18 cellular contexts compared by ENCODE assay signal in the genomic region with DNA sequence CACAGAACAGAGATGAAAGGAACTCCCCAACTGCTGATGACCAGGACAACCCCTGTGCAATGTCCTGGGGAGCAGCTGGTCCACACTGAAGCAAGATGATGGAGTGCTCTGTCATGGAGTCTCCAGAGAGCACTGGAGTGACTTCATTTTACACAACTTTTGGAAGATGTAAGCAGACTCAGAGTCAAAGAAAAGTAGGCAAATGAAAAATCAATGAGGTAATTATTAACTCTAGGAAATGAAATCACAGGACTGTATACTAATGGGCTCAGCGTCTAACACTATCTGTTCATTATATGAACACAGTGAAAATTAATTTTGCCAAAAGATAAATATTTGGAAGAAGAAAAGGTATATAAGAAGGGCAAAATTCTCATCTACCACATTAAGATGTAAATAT. TPM values are rescaled to one million over a fixed set of nuclear protein-coding genes. Genes with fewer than 3 reads are reported as not detected.
DNase-seq lines count a peak whose midpoint lies in the region; ATAC-seq and TF ChIP-seq lines count a peak whose summit lies in the region.
"Had no signal": no experiment of that assay in that cellular context is flagged by ENCODE, and none has a peak within 500 bp of the region (broad histone marks: within the 10 kb centered on the region; RNA-seq: fewer than 3 reads in every experiment).

No MANE protein-coding gene starts in this region.

- no peaks in the 10 kb centered on the region for H3K27me3 Mint-ChIP-seq in activated T-cell treated with anti-CD3 and anti-CD28 coated beads, Interleukin-2, amount 50 U/mL, for 72 hours (ENCODE audit: low read depth)
- no peaks in the 10 kb centered on the region for H3K27me3 Mint-ChIP-seq in endothelial cell (ENCODE audit: unreplicated experiment)

- H3K36me3 Mint-ChIP-seq in activated T-cell treated with anti-CD3 and anti-CD28 coated beads, Interleukin-2, amount 50 U/mL, for 72 hours (ENCODE audit: insufficient read depth in 2 of 2), result peaks cover 0 to 23% of the 10 kb centered on the region in 2 donors
- no peaks in the 10 kb centered on the region for H3K36me3 Mint-ChIP-seq in endothelial cell (ENCODE audit: low read depth, unreplicated experiment)
- peaks cover 55% of the 10 kb centered on the region for H3K36me3 Mint-ChIP-seq in stimulated activated effector memory CD8-positive, alpha-beta T cell treated with anti-CD3 and anti-CD28 coated beads, Interleukin-12 subunit alpha, Interleukin-12 subunit beta, amount 100 ng/mL, for 72 hours

- no peak overlapping the region for H3K4me2 ChIP-seq in OCI-LY1 (ENCODE audit: low read length)
- H3K4me2 ChIP-seq: GM23338, SK-N-SH had no signal

- no peaks in the 10 kb centered on the region for H3K9me3 ChIP-seq in OCI-LY1 (ENCODE audit: low read length)
- H3K9me3 ChIP-seq: SK-N-SH had no signal

- H3K27me3 ChIP-seq in OCI-LY1 (ENCODE audit: insufficient read depth, low read length), result no peaks in the 10 kb centered on the region

- H3K79me2 ChIP-seq in OCI-LY1 (ENCODE audit: insufficient read depth, low read length), result no peaks in the 10 kb centered on the region

- no peak overlapping the region for H3K4me3 Mint-ChIP-seq in activated T-cell treated with anti-CD3 and anti-CD28 coated beads, Interleukin-2, amount 50 U/mL, for 72 hours
- no peak overlapping the region for H3K4me3 Mint-ChIP-seq in endothelial cell (ENCODE audit: unreplicated experiment)
- no peak overlapping the region for H3K4me3 Mint-ChIP-seq in stimulated activated effector memory CD8-positive, alpha-beta T cell treated with anti-CD3 and anti-CD28 coated beads, Interleukin-12 subunit alpha, Interleukin-12 subunit beta, amount 100 ng/mL, for 72 hours
- H3K4me3 Mint-ChIP-seq: GM23338 had no signal

- no peak overlapping the region for H2AFZ ChIP-seq in OCI-LY1 (ENCODE audit: low read length)
- H2AFZ ChIP-seq: GM23338 had no signal

- no peaks in the 10 kb centered on the region for H4K20me1 ChIP-seq in OCI-LY1 (ENCODE audit: insufficient read depth, low read length)

- H3K9me2 ChIP-seq in OCI-LY1 (ENCODE audit: low read depth, low read length), result no peaks in the 10 kb centered on the region
- H3K9me2 ChIP-seq: SK-N-SH had no signal

- ATAC-seq in activated T-cell treated with anti-CD3 and anti-CD28 coated beads, Interleukin-2, amount 50 U/mL, for 72 hours (replicated peaks in 1 of 2), result no peak
- ATAC-seq in stimulated activated effector memory CD8-positive, alpha-beta T cell treated with anti-CD3 and anti-CD28 coated beads, Interleukin-12 subunit alpha, Interleukin-12 subunit beta, amount 100 ng/mL, for 72 hours, result no peak
- ATAC-seq in GM18519 (IDR thresholded peaks at IDR 0.05; ENCODE audit: low FRiP score, unreplicated experiment) (no peak), HG03097 (IDR thresholded peaks at IDR 0.05; ENCODE audit: low FRiP score, unreplicated experiment) (no peak)
- ATAC-seq: GM23338, HCT116 had no signal

- no peaks in the 10 kb centered on the region for H3F3A ChIP-seq in OCI-LY1 (ENCODE audit: insufficient read depth, low read length)

- H3K27ac Mint-ChIP-seq in activated T-cell treated with anti-CD3 and anti-CD28 coated beads, Interleukin-2, amount 50 U/mL, for 72 hours, result peak overlapping the region; percentile 9
- H3K27ac Mint-ChIP-seq in endothelial cell (ENCODE audit: unreplicated experiment), result peak overlapping the region; percentile 55
- peak overlapping the region; percentile 86 for H3K27ac Mint-ChIP-seq in stimulated activated effector memory CD8-positive, alpha-beta T cell treated with anti-CD3 and anti-CD28 coated beads, Interleukin-12 subunit alpha, Interleukin-12 subunit beta, amount 100 ng/mL, for 72 hours
- H3K27ac Mint-ChIP-seq: GM23338 had no signal

- DNase-seq in activated T-cell treated with anti-CD3 and anti-CD28 coated beads, Interleukin-2, amount 50 U/mL, for 72 hours, result no peak
- DNase-seq in activated T-cell treated with anti-CD3 and anti-CD28 coated beads for 4 hours, result no peak
- no peak for DNase-seq in endothelial cell (ENCODE audit: low spot score)
- DNase-seq in stimulated activated effector memory CD8-positive, alpha-beta T cell treated with anti-CD3 and anti-CD28 coated beads, Interleukin-12 subunit alpha, Interleukin-12 subunit beta, amount 100 ng/mL, for 72 hours (ENCODE audit: low spot score in 2 of 2), result no peak
- DNase-seq in NCI-H2107 treated with DMSO at 0.1 percent for 48 hours (lab: John Stamatoyannopoulos, UW; ENCODE audit: unreplicated experiment), result no peak
- DNase-seq: 8988T, C1 segment of cervical spinal cord, KG1, NCI-H1048, NCI-H345, NCI-H526, SHP77, SK-N-SH had no signal

- H3K4me3 ChIP-seq in OCI-LY1 (ENCODE audit: low read depth, low read length, poor library complexity, severe bottlenecking), result no peak overlapping the region
- H3K4me3 ChIP-seq: GM23338 had no signal

- no peaks in the 10 kb centered on the region for H3K9me3 Mint-ChIP-seq in activated T-cell treated with anti-CD3 and anti-CD28 coated beads, Interleukin-2, amount 50 U/mL, for 72 hours
- no peaks in the 10 kb centered on the region for H3K9me3 Mint-ChIP-seq in endothelial cell (ENCODE audit: unreplicated experiment)
- no peaks in the 10 kb centered on the region for H3K9me3 Mint-ChIP-seq in stimulated activated effector memory CD8-positive, alpha-beta T cell treated with anti-CD3 and anti-CD28 coated beads, Interleukin-12 subunit alpha, Interleukin-12 subunit beta, amount 100 ng/mL, for 72 hours
- H3K9me3 Mint-ChIP-seq: GM23338 had no signal

- no peak for TF ChIP-seq CTCF in OCI-LY1 (IDR thresholded peaks at IDR 0.05; ENCODE audit: low read length)
- no peak for TF ChIP-seq CTCF in endothelial cell (IDR thresholded peaks at IDR 0.05; ENCODE audit: unreplicated experiment)

- peaks cover 8% of the 10 kb centered on the region for H3K4me1 Mint-ChIP-seq in activated T-cell treated with anti-CD3 and anti-CD28 coated beads, Interleukin-2, amount 50 U/mL, for 72 hours (ENCODE audit: low read depth)
- peaks cover 23% of the 10 kb centered on the region for H3K4me1 Mint-ChIP-seq in endothelial cell (ENCODE audit: unreplicated experiment)
- H3K4me1 Mint-ChIP-seq in stimulated activated effector memory CD8-positive, alpha-beta T cell treated with anti-CD3 and anti-CD28 coated beads, Interleukin-12 subunit alpha, Interleukin-12 subunit beta, amount 100 ng/mL, for 72 hours, result peaks cover 7% of the 10 kb centered on the region
- H3K4me1 Mint-ChIP-seq: GM23338 had no signal

- H3K36me3 ChIP-seq in OCI-LY1 (ENCODE audit: insufficient read depth, low read length), result peaks cover 27% of the 10 kb centered on the region

- H3K9ac ChIP-seq in OCI-LY1 (ENCODE audit: low read length), result no peak overlapping the region
- H3K9ac ChIP-seq: SK-N-SH had no signal

- peaks cover 14% of the 10 kb centered on the region for H3K4me1 ChIP-seq in OCI-LY1 (ENCODE audit: insufficient read depth, low read length, severe bottlenecking)

- H3K27ac ChIP-seq in OCI-LY1 (ENCODE audit: low read depth, low read length, poor library complexity, severe bottlenecking), result peak overlapping the region; percentile 22

RNA-seq across cellular contexts. Expression of gene MTRF1, which starts 30.7 kb away (rescaled TPM):
- total RNA-seq in activated T-cell treated with anti-CD3 and anti-CD28 coated beads, Interleukin-2, amount 50 U/mL, for 72 hours, result 10 to 100 TPM; 24.2 to 30.3 TPM
- total RNA-seq in endothelial cell (ENCODE audit: unreplicated experiment), result 10.1 TPM

RNA-seq across cellular contexts. Expression of gene KBTBD7, which starts 38.3 kb away (rescaled TPM):
- total RNA-seq in activated T-cell treated with anti-CD3 and anti-CD28 coated beads, Interleukin-2, amount 50 U/mL, for 72 hours, result 1 to 10 TPM; 4.2 to 4.6 TPM
- total RNA-seq in endothelial cell (ENCODE audit: unreplicated experiment), result 9.0 TPM

Comparison
In these comparisons a context has a peak if more than half of its experiments do, and no peak if none do; other contexts are left out.
1. H3K27ac Mint-ChIP-seq: peak in every context shown above with its lines; median percentile 86 in stimulated activated effector memory CD8-positive, alpha-beta T cell treated with anti-CD3 and anti-CD28 coated beads, Interleukin-12 subunit alpha, Interleukin-12 subunit beta, amount 100 ng/mL, for 72 hours; 55 in endothelial cell; 9 in activated T-cell treated with anti-CD3 and anti-CD28 coated beads, Interleukin-2, amount 50 U/mL, for 72 hours.